29 cellular contexts compared by ENCODE assay signal in genomic region chr7:41878331-41879112, GRCh38.
A peak's percentile ranks its signal among the peaks of the same experiment; 100 is the strongest.
DNase-seq lines count a peak whose midpoint lies in the region; ATAC-seq and TF ChIP-seq lines count a peak whose summit lies in the region.
"Had no signal": no experiment of that assay in that cellular context is flagged by ENCODE, and none has a peak within 500 bp of the region (broad histone marks: within the 10 kb centered on the region; RNA-seq: fewer than 3 reads in every experiment).

No MANE protein-coding gene starts in this region.

- TF ChIP-seq CTCF in natural killer cell (IDR thresholded peaks at IDR 0.05) (no peak), brain microvascular endothelial cell (IDR thresholded peaks at IDR 0.05; ENCODE audit: low read depth, low read length, missing control alignments) (no peak)

- H3K9me3 ChIP-seq in mesodermal cell (ENCODE audit: control insufficient read depth, low read length), result peaks cover 7% of the 10 kb centered on the region
- H3K9me3 ChIP-seq: left ventricle myocardium inferior, ovary had no signal

- no peak for ATAC-seq in natural killer cell treated with Interleukin-12 subunit alpha and Interleukin-12 subunit beta and Interleukin-15 and Interleukin-18, amount 100 ng/mL, for 72 hours
- ATAC-seq in natural killer cell (no peak), HG02678 (IDR thresholded peaks at IDR 0.05; ENCODE audit: unreplicated experiment) (no peak), HG03521 (IDR thresholded peaks at IDR 0.05; ENCODE audit: unreplicated experiment) (no peak)
- ATAC-seq: activated T-helper 17 cell treated with anti-CD3 and anti-CD28 coated beads, Interleukin-2, amount 50 U/mL, for 72 hours; stimulated activated naive CD8-positive, alpha-beta T cell treated with anti-CD3 and anti-CD28 coated beads, Interleukin-15, Interleukin-2, amounts not matched to agents 100 U/mL and 50 U/mL, for 24 hours had no signal

- H3K27ac ChIP-seq in brain microvascular endothelial cell (peak overlapping the region; percentile 80), mesodermal cell (ENCODE audit: low read depth, low read length, severe bottlenecking) (peak overlapping the region; percentile 74)
- H3K27ac ChIP-seq: epithelial cell of prostate, KMS-11, left ventricle myocardium inferior, ovary had no signal

- DNase-seq in natural killer cell treated with Interleukin-12 subunit alpha and Interleukin-12 subunit beta and Interleukin-15 and Interleukin-18, amount 100 ng/mL, for 72 hours (ENCODE audit: low spot score), result no peak
- DNase-seq in natural killer cell (no peak), brain microvascular endothelial cell (no peak), kidney tubule cell (ENCODE audit: low spot score) (no peak), NCI-H526 (lab: John Stamatoyannopoulos, UW) (no peak)
- DNase-seq: activated CD4-positive, alpha-beta T cell treated with anti-CD3 and anti-CD28 coated beads for 4 hours; activated naive CD4-positive, alpha-beta T cell treated with anti-CD3 and anti-CD28 coated beads, Interleukin-2, amount 50 U/mL, for 16 hours; AML-193; amygdala; CD8-positive, alpha-beta memory T cell; effector memory CD4-positive, alpha-beta T cell; GOT3; left ventricle myocardium inferior; MM.1S; NCI-H1105 treated with DMSO at 0.1 percent for 48 hours; NCI-H2029; NCI-H524 treated with DMSO at 0.1 percent for 48 hours; nephron progenitor cell; NK-92 treated with Interleukin-12 subunit alpha and Interleukin-12 subunit beta, amount 100 ng/mL, for 24 hours; ovary; Right ventricle myocardium superior; stimulated activated naive CD8-positive, alpha-beta T cell treated with anti-CD3 and anti-CD28 coated beads, Interleukin-15, Interleukin-2, amounts not matched to agents 100 U/mL and 50 U/mL, for 24 hours; T-helper 2 cell had no signal

- H3K27ac Mint-ChIP-seq in natural killer cell treated with Interleukin-12 subunit alpha and Interleukin-12 subunit beta and Interleukin-15 and Interleukin-18, amount 100 ng/mL, for 72 hours, result peak overlapping the region; percentile 99 to 100
- H3K27ac Mint-ChIP-seq in natural killer cell, result peak overlapping the region in 1 of 2 donors; percentile 96
- H3K27ac Mint-ChIP-seq: activated T-helper 17 cell treated with anti-CD3 and anti-CD28 coated beads, Interleukin-2, amount 50 U/mL, for 72 hours; nephron progenitor cell had no signal

- peaks cover 36% of the 10 kb centered on the region for H3K36me3 Mint-ChIP-seq in natural killer cell treated with Interleukin-12 subunit alpha and Interleukin-12 subunit beta and Interleukin-15 and Interleukin-18, amount 100 ng/mL, for 72 hours
- H3K36me3 Mint-ChIP-seq in natural killer cell, result no peaks in the 10 kb centered on the region

- H3K4me3 ChIP-seq in brain microvascular endothelial cell (ENCODE audit: low read depth, low read length) (no peak overlapping the region), mesodermal cell (ENCODE audit: extremely low read depth, insufficient read depth, low read length, poor library complexity, severe bottlenecking) (no peak overlapping the region)
- H3K4me3 ChIP-seq: left ventricle myocardium inferior, ovary had no signal

- peaks cover 27% of the 10 kb centered on the region for H3K4me1 ChIP-seq in mesodermal cell (ENCODE audit: control insufficient read depth, insufficient read depth, low read length, poor library complexity, severe bottlenecking)
- H3K4me1 ChIP-seq: left ventricle myocardium inferior had no signal

- H3K36me3 ChIP-seq in brain microvascular endothelial cell (replicated peaks) (no peaks in the 10 kb centered on the region), mesodermal cell (ENCODE audit: control insufficient read depth, insufficient read depth, low read length) (no peaks in the 10 kb centered on the region)
- H3K36me3 ChIP-seq: left ventricle myocardium inferior, ovary had no signal

- in situ Hi-C loops in brain microvascular endothelial cell (cut with HindIII; ENCODE audit: low pct_ligation_motif_present, low sequenced_read_pairs), result no loop called here

- no peaks in the 10 kb centered on the region for H3K27me3 ChIP-seq in brain microvascular endothelial cell (replicated peaks)
- H3K27me3 ChIP-seq: ovary had no signal

- H3K9me3 Mint-ChIP-seq in natural killer cell treated with Interleukin-12 subunit alpha and Interleukin-12 subunit beta and Interleukin-15 and Interleukin-18, amount 100 ng/mL, for 72 hours, result peaks cover 11% of the 10 kb centered on the region
- no peaks in the 10 kb centered on the region for H3K9me3 Mint-ChIP-seq in natural killer cell
- H3K9me3 Mint-ChIP-seq: activated T-helper 17 cell treated with anti-CD3 and anti-CD28 coated beads, Interleukin-2, amount 50 U/mL, for 72 hours had no signal

- intact Hi-C loops in natural killer cell (cut with micrococcal nuclease), result no loop called here

- WGBS in mesodermal cell (ENCODE audit: insufficient coverage in 2 of 2), 2 experiments, result 90 to 100% methylated on average over 1 to 2 of the region's 6 CpGs

- H3K27me3 Mint-ChIP-seq in natural killer cell treated with Interleukin-12 subunit alpha and Interleukin-12 subunit beta and Interleukin-15 and Interleukin-18, amount 100 ng/mL, for 72 hours, result no peaks in the 10 kb centered on the region
- no peaks in the 10 kb centered on the region for H3K27me3 Mint-ChIP-seq in natural killer cell (ENCODE audit: low read depth in 2 of 2)

- H3K4me3 Mint-ChIP-seq in natural killer cell treated with Interleukin-12 subunit alpha and Interleukin-12 subunit beta and Interleukin-15 and Interleukin-18, amount 100 ng/mL, for 72 hours, result no peak overlapping the region
- H3K4me3 Mint-ChIP-seq in natural killer cell, result no peak overlapping the region
- H3K4me3 Mint-ChIP-seq: activated T-helper 17 cell treated with anti-CD3 and anti-CD28 coated beads, Interleukin-2, amount 50 U/mL, for 72 hours; nephron progenitor cell had no signal

- H3K4me1 Mint-ChIP-seq in natural killer cell treated with Interleukin-12 subunit alpha and Interleukin-12 subunit beta and Interleukin-15 and Interleukin-18, amount 100 ng/mL, for 72 hours (ENCODE audit: low read depth in 2 of 2), result peaks cover 61 to 68% of the 10 kb centered on the region in 2 donors
- H3K4me1 Mint-ChIP-seq in natural killer cell, result peaks cover 40 to 47% of the 10 kb centered on the region in 2 donors
